40 cellular contexts compared by ENCODE assay signal in the genomic region with DNA sequence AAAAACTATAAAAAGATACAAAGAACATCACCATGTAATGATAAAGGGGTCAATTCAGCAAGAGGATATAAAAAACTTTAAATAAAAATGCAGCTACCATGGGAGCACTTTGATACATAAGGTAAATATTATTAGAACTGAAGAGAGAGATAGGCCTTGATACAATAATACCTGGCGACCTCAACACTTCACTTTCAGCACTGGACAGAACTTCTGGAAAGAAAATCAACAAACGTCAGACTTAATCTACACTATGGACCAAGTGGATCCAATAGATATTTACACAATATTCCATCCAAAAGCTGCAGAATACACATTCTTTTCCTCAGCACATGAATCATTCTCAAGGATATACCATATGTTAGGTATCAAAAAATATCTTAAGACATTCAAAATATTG. TPM values are rescaled to one million over a fixed set of nuclear protein-coding genes. Genes with fewer than 3 reads are reported as not detected.
"Had no signal": no experiment of that assay in that cellular context is flagged by ENCODE, and none has a peak within 500 bp of the region (broad histone marks: within the 10 kb centered on the region; RNA-seq: fewer than 3 reads in every experiment).

No MANE protein-coding gene starts in this region.

- H3K4me1 Mint-ChIP-seq: activated naive CD4-positive, alpha-beta T cell treated with anti-CD3 and anti-CD28 coated beads, Interleukin-2, amount 10 ng/mL, durations not matched to agents 7 days and 5 days; activated naive CD4-positive, alpha-beta T cell treated with anti-CD3 and anti-CD28 coated beads, Interleukin-2, amount 50 U/mL, for 24 hours; activated naive CD8-positive, alpha-beta T cell treated with anti-CD3 and anti-CD28 coated beads for 36 hours; activated naive CD8-positive, alpha-beta T cell treated with anti-CD3 and anti-CD28 coated beads, Interleukin-2, amount 10 ng/mL, durations not matched to agents 7 days and 5 days; activated naive CD8-positive, alpha-beta T cell treated with anti-CD3 and anti-CD28 coated beads, Interleukin-2, amount 50 U/mL, for 24 hours; activated T-helper 17 cell treated with anti-CD3 and anti-CD28 coated beads, Interleukin-2, amount 50 U/mL, for 72 hours; brain; central memory CD8-positive, alpha-beta T cell had no signal

- ATAC-seq: activated naive CD4-positive, alpha-beta T cell treated with anti-CD3 and anti-CD28 coated beads, Interleukin-2, amount 50 U/mL, for 72 hours; activated naive CD8-positive, alpha-beta T cell treated with anti-CD3 and anti-CD28 coated beads, Interleukin-2, amount 50 U/mL, for 24 hours; activated T-cell treated with anti-CD3 and anti-CD28 coated beads, Interleukin-2, amount 50 U/mL, for 4 hours; activated T-cell treated with anti-CD3 and anti-CD28 coated beads, Interleukin-2, amount 50 U/mL, for 72 hours; activated T-helper 17 cell treated with anti-CD3 and anti-CD28 coated beads, Interleukin-2, amount 50 U/mL, for 72 hours; body of pancreas had no signal

- H3K27ac Mint-ChIP-seq: activated naive CD4-positive, alpha-beta T cell treated with anti-CD3 and anti-CD28 coated beads for 36 hours; activated naive CD4-positive, alpha-beta T cell treated with anti-CD3 and anti-CD28 coated beads, Interleukin-2, amount 10 ng/mL, durations not matched to agents 7 days and 5 days; activated naive CD4-positive, alpha-beta T cell treated with anti-CD3 and anti-CD28 coated beads, Interleukin-2, amount 50 U/mL, for 24 hours; activated naive CD4-positive, alpha-beta T cell treated with anti-CD3 and anti-CD28 coated beads, Interleukin-2, amount 50 U/mL, for 72 hours; activated naive CD8-positive, alpha-beta T cell; activated naive CD8-positive, alpha-beta T cell treated with anti-CD3 and anti-CD28 coated beads for 36 hours; activated naive CD8-positive, alpha-beta T cell treated with anti-CD3 and anti-CD28 coated beads, Interleukin-2, amount 10 ng/mL, durations not matched to agents 7 days and 5 days; activated naive CD8-positive, alpha-beta T cell treated with anti-CD3 and anti-CD28 coated beads, Interleukin-2, amount 50 U/mL, for 24 hours; activated T-cell treated with anti-CD3 and anti-CD28 coated beads, Interleukin-2, amount 50 U/mL, for 24 hours; activated T-helper 1 cell treated with anti-CD3 and anti-CD28 coated beads, Interleukin-12 subunit alpha, Interleukin-12 subunit beta, Interleukin-2, Interleukin-4 antibody, amounts not matched to agents 30 ng/mL and 10 ng/mL and 1 ng/mL, durations not matched to agents 14 hours and 24 hours and 36 hours; activated T-helper 17 cell treated with anti-CD3 and anti-CD28 coated beads, Interleukin-2, amount 50 U/mL, for 72 hours; activated T-helper 2 cell treated with anti-CD3 and anti-CD28 coated beads, Interferon-gamma antibody, Interleukin-2, Interleukin-4, amounts not matched to agents 10 μg/mL and 5 μg/mL and 100 μg/mL, durations not matched to agents 14 hours and 24 hours and 36 hours; brain had no signal

- H3K4me3 Mint-ChIP-seq: activated naive CD4-positive, alpha-beta T cell treated with anti-CD3 and anti-CD28 coated beads for 36 hours; activated naive CD4-positive, alpha-beta T cell treated with anti-CD3 and anti-CD28 coated beads, Interleukin-2, amount 10 ng/mL, durations not matched to agents 7 days and 5 days; activated naive CD4-positive, alpha-beta T cell treated with anti-CD3 and anti-CD28 coated beads, Interleukin-2, amount 50 U/mL, for 24 hours; activated naive CD8-positive, alpha-beta T cell; activated naive CD8-positive, alpha-beta T cell treated with anti-CD3 and anti-CD28 coated beads for 36 hours; activated naive CD8-positive, alpha-beta T cell treated with anti-CD3 and anti-CD28 coated beads, Interleukin-2, amount 10 ng/mL, durations not matched to agents 7 days and 5 days; activated naive CD8-positive, alpha-beta T cell treated with anti-CD3 and anti-CD28 coated beads, Interleukin-2, amount 50 U/mL, for 24 hours; activated T-cell treated with anti-CD3 and anti-CD28 coated beads, Interleukin-2, amount 50 U/mL, for 24 hours; activated T-cell treated with anti-CD3 and anti-CD28 coated beads, Interleukin-2, amount 50 U/mL, for 4 hours; activated T-cell treated with anti-CD3 and anti-CD28 coated beads, Interleukin-2, amount 50 U/mL, for 72 hours; activated T-helper 1 cell treated with anti-CD3 and anti-CD28 coated beads, Interleukin-12 subunit alpha, Interleukin-12 subunit beta, Interleukin-2, Interleukin-4 antibody, amounts not matched to agents 30 ng/mL and 10 ng/mL and 1 ng/mL, durations not matched to agents 14 hours and 24 hours and 36 hours; activated T-helper 17 cell treated with anti-CD3 and anti-CD28 coated beads, Interleukin-2, amount 50 U/mL, for 72 hours; brain; central memory CD8-positive, alpha-beta T cell had no signal

- H3K4me1 ChIP-seq: adrenal gland, ascending aorta, body of pancreas, breast epithelium had no signal

- H3K36me3 Mint-ChIP-seq: activated naive CD4-positive, alpha-beta T cell treated with anti-CD3 and anti-CD28 coated beads, Interleukin-2, amount 10 ng/mL, durations not matched to agents 7 days and 5 days; activated naive CD4-positive, alpha-beta T cell treated with anti-CD3 and anti-CD28 coated beads, Interleukin-2, amount 50 U/mL, for 24 hours; activated naive CD4-positive, alpha-beta T cell treated with anti-CD3 and anti-CD28 coated beads, Interleukin-2, amount 50 U/mL, for 72 hours; activated naive CD8-positive, alpha-beta T cell; activated naive CD8-positive, alpha-beta T cell treated with anti-CD3 and anti-CD28 coated beads for 36 hours; activated naive CD8-positive, alpha-beta T cell treated with anti-CD3 and anti-CD28 coated beads, Interleukin-2, amount 10 ng/mL, durations not matched to agents 7 days and 5 days; brain had no signal

- H3K27me3 Mint-ChIP-seq: activated naive CD4-positive, alpha-beta T cell treated with anti-CD3 and anti-CD28 coated beads, Interleukin-2, amount 10 ng/mL, durations not matched to agents 7 days and 5 days; activated naive CD8-positive, alpha-beta T cell; activated naive CD8-positive, alpha-beta T cell treated with anti-CD3 and anti-CD28 coated beads for 36 hours; brain had no signal

- H3K9me3 ChIP-seq: adrenal gland, ascending aorta, body of pancreas, breast epithelium had no signal

- H3K9me3 Mint-ChIP-seq: activated naive CD4-positive, alpha-beta T cell treated with anti-CD3 and anti-CD28 coated beads for 36 hours; activated naive CD4-positive, alpha-beta T cell treated with anti-CD3 and anti-CD28 coated beads, Interleukin-2, amount 10 ng/mL, durations not matched to agents 7 days and 5 days; activated naive CD4-positive, alpha-beta T cell treated with anti-CD3 and anti-CD28 coated beads, Interleukin-2, amount 50 U/mL, for 24 hours; activated naive CD4-positive, alpha-beta T cell treated with anti-CD3 and anti-CD28 coated beads, Interleukin-2, amount 50 U/mL, for 72 hours; activated naive CD8-positive, alpha-beta T cell treated with anti-CD3 and anti-CD28 coated beads for 36 hours; activated naive CD8-positive, alpha-beta T cell treated with anti-CD3 and anti-CD28 coated beads, Interleukin-2, amount 10 ng/mL, durations not matched to agents 7 days and 5 days; activated naive CD8-positive, alpha-beta T cell treated with anti-CD3 and anti-CD28 coated beads, Interleukin-2, amount 50 U/mL, for 24 hours; activated T-cell treated with anti-CD3 and anti-CD28 coated beads, Interleukin-2, amount 50 U/mL, for 24 hours; activated T-cell treated with anti-CD3 and anti-CD28 coated beads, Interleukin-2, amount 50 U/mL, for 4 hours; activated T-cell treated with anti-CD3 and anti-CD28 coated beads, Interleukin-2, amount 50 U/mL, for 72 hours; activated T-helper 1 cell treated with anti-CD3 and anti-CD28 coated beads, Interleukin-12 subunit alpha, Interleukin-12 subunit beta, Interleukin-2, Interleukin-4 antibody, amounts not matched to agents 30 ng/mL and 10 ng/mL and 1 ng/mL, durations not matched to agents 14 hours and 24 hours and 36 hours; activated T-helper 17 cell treated with anti-CD3 and anti-CD28 coated beads, Interleukin-2, amount 50 U/mL, for 72 hours; activated T-helper 2 cell treated with anti-CD3 and anti-CD28 coated beads, Interferon-gamma antibody, Interleukin-2, Interleukin-4, amounts not matched to agents 10 μg/mL and 5 μg/mL and 100 μg/mL, durations not matched to agents 14 hours and 24 hours and 36 hours; central memory CD8-positive, alpha-beta T cell had no signal

- FAIRE-seq: astrocyte, bronchial epithelial cell had no signal

- H3K4me3 ChIP-seq: adrenal gland, ascending aorta, body of pancreas, breast epithelium, cardiac muscle cell had no signal

- H3K27ac ChIP-seq: adrenal gland, ascending aorta, body of pancreas, brain microvascular endothelial cell, breast epithelium, cardiac muscle cell had no signal

- H3K36me3 ChIP-seq: adrenal gland, ascending aorta, brain microvascular endothelial cell, breast epithelium, cardiac muscle cell had no signal

- DNase-seq: activated effector memory CD4-positive, alpha-beta T cell treated with anti-CD3 and anti-CD28 coated beads, Interleukin-2, amount 50 U/mL, for 16 hours; activated effector memory CD4-positive, alpha-beta T cell treated with Interleukin-2 at 50 U/mL for 16 hours; activated gamma-delta T cell; activated gamma-delta T cell treated with Interleukin-2 at 50 U/mL for 16 hours; activated naive CD4-positive, alpha-beta T cell; activated naive CD4-positive, alpha-beta T cell treated with anti-CD3 and anti-CD28 coated beads for 36 hours; activated naive CD4-positive, alpha-beta T cell treated with anti-CD3 and anti-CD28 coated beads, Interleukin-2, amount 10 ng/mL, durations not matched to agents 7 days and 5 days; activated naive CD4-positive, alpha-beta T cell treated with anti-CD3 and anti-CD28 coated beads, Interleukin-2, amount 50 U/mL, for 16 hours; activated naive CD4-positive, alpha-beta T cell treated with Interleukin-2 at 50 U/mL for 16 hours; activated naive CD8-positive, alpha-beta T cell treated with anti-CD3 and anti-CD28 coated beads for 36 hours; activated naive CD8-positive, alpha-beta T cell treated with anti-CD3 and anti-CD28 coated beads, Interleukin-2, amount 10 ng/mL, durations not matched to agents 7 days and 5 days; activated naive CD8-positive, alpha-beta T cell treated with anti-CD3 and anti-CD28 coated beads, Interleukin-2, amount 50 U/mL, for 24 hours; activated T-cell treated with anti-CD3 and anti-CD28 coated beads, Interleukin-2, amount 50 U/mL, for 24 hours; activated T-cell treated with anti-CD3 and anti-CD28 coated beads, Interleukin-2, amount 50 U/mL, for 4 hours; activated T-cell treated with anti-CD3 and anti-CD28 coated beads, Interleukin-2, amount 50 U/mL, for 48 hours; activated T-cell treated with anti-CD3 and anti-CD28 coated beads, Interleukin-2, amount 50 U/mL, for 72 hours; adrenal gland; amniotic stem cell; amygdala; anterior cingulate cortex; aorta; body of pancreas; brain microvascular endothelial cell; caudate nucleus; central memory CD4-positive, alpha-beta T cell; cerebellar nuclear complex had no signal

RNA-seq across cellular contexts. Expression of a gene that starts 42.0 kb away (rescaled TPM):
- total RNA-seq: activated naive CD4-positive, alpha-beta T cell treated with anti-CD3 and anti-CD28 coated beads for 36 hours; activated T-helper 1 cell treated with anti-CD3 and anti-CD28 coated beads, Interleukin-12 subunit alpha, Interleukin-12 subunit beta, Interleukin-2, Interleukin-4 antibody, amounts not matched to agents 30 ng/mL and 10 ng/mL and 1 ng/mL, durations not matched to agents 14 hours and 24 hours and 36 hours; activated T-helper 2 cell treated with anti-CD3 and anti-CD28 coated beads, Interferon-gamma antibody, Interleukin-2, Interleukin-4, amounts not matched to agents 10 μg/mL and 5 μg/mL and 100 μg/mL, durations not matched to agents 14 hours and 24 hours and 36 hours; ascending aorta; chondrocyte had no signal
- polyA plus RNA-seq: cardiac muscle cell had no signal
